Comparison of ENCODE assay signal across 29 cellular contexts in genomic region chr19:4100647-4101495, GRCh38. TPM values are rescaled to one million over a fixed set of nuclear protein-coding genes. Genes with fewer than 3 reads are reported as not detected.
"Had no signal": no experiment of that assay in that cellular context is flagged by ENCODE, and none has a peak within 500 bp of the region (broad histone marks: within the 10 kb centered on the region; RNA-seq: fewer than 3 reads in every experiment).

No MANE protein-coding gene starts in this region.

- H3K9me3 Mint-ChIP-seq: activated CD4-positive, alpha-beta memory T cell treated with anti-CD3 and anti-CD28 coated beads for 36 hours; activated T-cell treated with anti-CD3 and anti-CD28 coated beads, Interleukin-2, amount 50 U/mL, for 4 hours; activated T-helper 17 cell treated with anti-CD3 and anti-CD28 coated beads, Interleukin-2, amount 50 U/mL, for 72 hours; nephron had no signal

- H3K36me3 ChIP-seq: ovary had no signal

- H3K4me1 Mint-ChIP-seq: nephron had no signal

- H3K4me3 Mint-ChIP-seq: activated CD4-positive, alpha-beta memory T cell treated with anti-CD3 and anti-CD28 coated beads for 36 hours; activated T-cell treated with anti-CD3 and anti-CD28 coated beads, Interleukin-2, amount 50 U/mL, for 4 hours; activated T-helper 17 cell treated with anti-CD3 and anti-CD28 coated beads, Interleukin-2, amount 50 U/mL, for 72 hours; nephron had no signal

- H3K4me3 ChIP-seq: coronary artery, dorsolateral prefrontal cortex, gastrocnemius medialis, hepatocyte, ovary, smooth muscle cell, suprapubic skin, tibial artery had no signal

- DNase-seq: activated CD4-positive, alpha-beta memory T cell treated with anti-CD3 and anti-CD28 coated beads for 36 hours; activated CD4-positive, alpha-beta T cell treated with anti-CD3 and anti-CD28 coated beads for 4 hours; activated gamma-delta T cell treated with Interleukin-2 at 50 U/mL for 16 hours; activated naive CD4-positive, alpha-beta T cell treated with anti-CD3 and anti-CD28 coated beads, Interleukin-2, amount 50 U/mL, for 16 hours; activated T-cell treated with anti-CD3 and anti-CD28 coated beads, Interleukin-2, amount 50 U/mL, for 4 hours; dorsolateral prefrontal cortex; effector memory CD4-positive, alpha-beta T cell; erythroblast; gastrocnemius medialis; mammary epithelial cell; ovary; retina; stimulated activated CD4-positive, alpha-beta T cell treated with anti-CD3 and anti-CD28 coated beads, Interleukin-1b, Interleukin-23, amount 100 ng/mL, for 48 hours; stimulated activated naive CD4-positive, alpha-beta T cell; T-helper 9 cell; tibial artery had no signal

- H3K27me3 Mint-ChIP-seq: activated CD4-positive, alpha-beta memory T cell treated with anti-CD3 and anti-CD28 coated beads for 36 hours; activated T-helper 17 cell treated with anti-CD3 and anti-CD28 coated beads, Interleukin-2, amount 50 U/mL, for 72 hours; progenitor cell of endocrine pancreas had no signal

- H3K27me3 ChIP-seq: dorsolateral prefrontal cortex, gastrocnemius medialis, hepatocyte, neutrophil, ovary, suprapubic skin, tibial artery had no signal

- H3K27ac Mint-ChIP-seq: activated CD4-positive, alpha-beta memory T cell treated with anti-CD3 and anti-CD28 coated beads for 36 hours; activated T-helper 17 cell treated with anti-CD3 and anti-CD28 coated beads, Interleukin-2, amount 50 U/mL, for 72 hours; nephron; progenitor cell of endocrine pancreas had no signal

- ATAC-seq: activated T-cell treated with anti-CD3 and anti-CD28 coated beads, Interleukin-2, amount 50 U/mL, for 4 hours; activated T-helper 17 cell treated with anti-CD3 and anti-CD28 coated beads, Interleukin-2, amount 50 U/mL, for 72 hours; gastrocnemius medialis; left colon had no signal

- H3K9me3 ChIP-seq: gastrocnemius medialis, neutrophil, ovary, suprapubic skin, tibial artery had no signal

- H3K27ac ChIP-seq: coronary artery, gastrocnemius medialis, hepatocyte, neutrophil, ovary, suprapubic skin, tibial artery, VCaP had no signal

RNA-seq across cellular contexts. Expression of gene CREB3L3, which starts 52.6 kb away (rescaled TPM):
- total RNA-seq: activated CD4-positive, alpha-beta memory T cell treated with anti-CD3 and anti-CD28 coated beads for 36 hours; cerebellum; mammary epithelial cell; smooth muscle cell; ureter had no signal
- polyA plus RNA-seq: keratinocyte, mammary epithelial cell, smooth muscle cell had no signal
